In genomic region chr16:30592871-30593270, GRCh38 we compare ENCODE assay signal across 11 cellular contexts.
"Had no signal": no experiment of that assay in that cellular context is flagged by ENCODE, and none has a peak within 500 bp of the region (broad histone marks: within the 10 kb centered on the region; RNA-seq: fewer than 3 reads in every experiment).

No MANE protein-coding gene starts in this region.

- H3K4me3 ChIP-seq: GM23248, GM23338, HAP-1 had no signal

- H3K9me3 ChIP-seq: HAP-1 had no signal

- H3K4me3 Mint-ChIP-seq: GM23338, H9, HFFc6 had no signal

- H3K9me3 Mint-ChIP-seq: GM23338, HFFc6 had no signal

- DNase-seq: GM23248, GOT3, H7, H9, HCEC 1CT, HFFc6 had no signal

- H3K4me1 Mint-ChIP-seq: GM23338, H9 had no signal

- FAIRE-seq: H1, H54 had no signal

- H3K27ac Mint-ChIP-seq: GM23338, H9, HFFc6 had no signal

- H3K9ac ChIP-seq: GM23248 had no signal

- H3K36me3 ChIP-seq: HAP-1 had no signal

- H2AFZ ChIP-seq: GM23248, GM23338 had no signal

- ATAC-seq: GM23338, HCT116 had no signal

- H3K4me1 ChIP-seq: HAP-1 had no signal

- H3K27ac ChIP-seq: GM23248 had no signal

- H3K4me2 ChIP-seq: GM23338 had no signal
